ENCODE assay signal across 22 cellular contexts in genomic region chr13:24456396-24456795, GRCh38. TPM values are rescaled to one million over a fixed set of nuclear protein-coding genes. Genes with fewer than 3 reads are reported as not detected.
A peak's percentile ranks its signal among the peaks of the same experiment; 100 is the strongest.
DNase-seq lines count a peak whose midpoint lies in the region; TF ChIP-seq lines count a peak whose summit lies in the region.
"Had no signal": no experiment of that assay in that cellular context is flagged by ENCODE, and none has a peak within 500 bp of the region (broad histone marks: within the 10 kb centered on the region; RNA-seq: fewer than 3 reads in every experiment).

No MANE protein-coding gene starts in this region.

- no peak overlapping the region for H3K4me3 ChIP-seq in epithelial cell of esophagus (ENCODE audit: low read length)
- no peak overlapping the region for H3K4me3 ChIP-seq in mesendoderm (ENCODE audit: low read length)
- H3K4me3 ChIP-seq: BLaER1 had no signal

- H3K4me1 ChIP-seq in mesendoderm (ENCODE audit: control insufficient read depth, low read depth, low read length) = no peaks in the 10 kb centered on the region
- H3K4me1 ChIP-seq: BE2C, BLaER1 had no signal

- WGBS in mesendoderm (ENCODE audit: extremely low coverage, insufficient coverage, low lambda C conversion rate) = no CpG with 5 or more reads among the region's 8 CpGs

- no peak for TF ChIP-seq CTCF in epithelial cell of esophagus (IDR thresholded peaks at IDR 0.05; ENCODE audit: insufficient read depth, low read depth, low read length, missing control alignments)

- H3K36me3 ChIP-seq in mesendoderm (ENCODE audit: control insufficient read depth, insufficient read depth, low read length) = peaks cover 7% of the 10 kb centered on the region

- H2AK5ac ChIP-seq in mesendoderm (ENCODE audit: low read length) = no peak overlapping the region

- no peak overlapping the region for H3K23ac ChIP-seq in mesendoderm (ENCODE audit: low read length)

- H4K5ac ChIP-seq in mesendoderm (ENCODE audit: low read length) = no peak overlapping the region

- no peaks in the 10 kb centered on the region for H3K27me3 ChIP-seq in mesendoderm (ENCODE audit: insufficient read depth, low read length, poor library complexity)
- H3K27me3 ChIP-seq: BE2C, BLaER1 had no signal

- no peak overlapping the region for H3K27ac ChIP-seq in mesendoderm (ENCODE audit: low read depth, low read length)
- H3K27ac ChIP-seq: BLaER1 had no signal

- H4K8ac ChIP-seq in mesendoderm (ENCODE audit: low read depth, low read length) = no peak overlapping the region

- no peak overlapping the region for H3K4me2 ChIP-seq in mesendoderm (ENCODE audit: low read length)
- H3K4me2 ChIP-seq: BLaER1 had no signal

- no peak overlapping the region for H2BK5ac ChIP-seq in mesendoderm (ENCODE audit: low read length)

- no peak overlapping the region for H3K9ac ChIP-seq in mesendoderm (ENCODE audit: low read length)
- H3K9ac ChIP-seq: BLaER1 had no signal

- no peaks in the 10 kb centered on the region for H3K79me2 ChIP-seq in mesendoderm (ENCODE audit: control insufficient read depth, insufficient read depth, low read length)

- no peak overlapping the region for H2BK15ac ChIP-seq in mesendoderm (replicated peaks; ENCODE audit: low read depth)

- H3K4ac ChIP-seq in mesendoderm (ENCODE audit: low read depth, low read length) = no peak overlapping the region

- DNase-seq in epithelial cell of esophagus (ENCODE audit: low read depth) = peak; percentile 1
- peak; percentile 18 for DNase-seq in kidney tubule cell (ENCODE audit: low spot score)
- peak; percentile 4 for DNase-seq in mesendoderm
- DNase-seq in nucleus accumbens (lab: John Stamatoyannopoulos, UW) = no peak
- DNase-seq in GDM1 (lab: John Stamatoyannopoulos, UW) = no peak
- no peak for DNase-seq in activated CD4-positive, alpha-beta T cell treated with anti-CD3 and anti-CD28 coated beads for 48 hours
- DNase-seq: 8988T; ACHN; BE2C; C1 segment of cervical spinal cord; CD4-positive, alpha-beta memory T cell; CD4-positive, CD25-positive, alpha-beta regulatory T cell; CD8-positive, alpha-beta memory T cell; COR-L47; DMS 273 treated with DMSO at 0.1 percent for 48 hours; DMS153; DMS53; DMS79; DND-41; EL; GF-D8 had no signal

- no peaks in the 10 kb centered on the region for H3K79me1 ChIP-seq in mesendoderm (ENCODE audit: low read length)

- H3K18ac ChIP-seq in mesendoderm (ENCODE audit: low read length) = no peak overlapping the region

- H2BK120ac ChIP-seq in mesendoderm (ENCODE audit: low read depth, low read length) = no peak overlapping the region

- no peak overlapping the region for H3K56ac ChIP-seq in mesendoderm (ENCODE audit: low read length)

RNA-seq across cellular contexts. Expression of gene PARP4, which starts 56.2 kb away (rescaled TPM):
- polyA plus RNA-seq in mesendoderm (2013, experiment 1 of 2) = 16.8 TPM
- polyA plus RNA-seq in mesendoderm (2013, experiment 2 of 2) = 17.0 TPM

Comparison
In these comparisons a context has a peak if more than half of its experiments do, and no peak if none do; other contexts are left out.
1. DNase-seq: peak in epithelial cell of esophagus (single experiment), kidney tubule cell (single experiment) and mesendoderm (single experiment); none in nucleus accumbens (0 of 56), GDM1 (single experiment) and activated CD4-positive, alpha-beta T cell treated with anti-CD3 and anti-CD28 coated beads for 48 hours (single experiment).